8 cellular contexts compared by ENCODE assay signal in genomic region chr10:88989824-88990527, GRCh38. TPM values are rescaled to one million over a fixed set of nuclear protein-coding genes. Genes with fewer than 3 reads are reported as not detected.
DNase-seq lines count a peak whose midpoint lies in the region; ATAC-seq and TF ChIP-seq lines count a peak whose summit lies in the region.

No MANE protein-coding gene starts in this region.

- H3K9ac ChIP-seq in muscle layer of colon (ENCODE audit: low read length) = peak overlapping the region; percentile 86

- H3K27me3 ChIP-seq in muscle layer of colon (ENCODE audit: control insufficient read depth in 1 of 2, insufficient read depth in 2 of 2, low read length in 2 of 2) = no peaks in the 10 kb centered on the region

- H3K36me3 ChIP-seq in muscle layer of colon (ENCODE audit: insufficient read depth, low read length) = no peaks in the 10 kb centered on the region

- H3K4me3 Mint-ChIP-seq in endothelial cell (ENCODE audit: unreplicated experiment) = peak overlapping the region; percentile 94

- H3K27ac ChIP-seq in RWPE1 = peak overlapping the region; percentile 100
- H3K27ac ChIP-seq in muscle layer of colon (ENCODE audit: low read depth, low read length) = peak overlapping the region; percentile 80

- peaks cover 29% of the 10 kb centered on the region for H3K4me1 Mint-ChIP-seq in endothelial cell (ENCODE audit: unreplicated experiment)

- peaks cover 20% of the 10 kb centered on the region for H3K36me3 Mint-ChIP-seq in endothelial cell (ENCODE audit: low read depth, unreplicated experiment)

- H3K9me3 ChIP-seq in muscle layer of colon (ENCODE audit: low read length) = no peaks in the 10 kb centered on the region

- peaks cover 3% of the 10 kb centered on the region for H3K27me3 Mint-ChIP-seq in endothelial cell (ENCODE audit: unreplicated experiment)

- H3K27ac Mint-ChIP-seq in endothelial cell (ENCODE audit: unreplicated experiment) = peak overlapping the region; percentile 61

- ATAC-seq in HG02678 (IDR thresholded peaks at IDR 0.05; ENCODE audit: unreplicated experiment) (peak; percentile 7), HG03025 (IDR thresholded peaks at IDR 0.05; ENCODE audit: low FRiP score, unreplicated experiment) (no peak)

- DNase-seq in GM12864 (ENCODE audit: low read depth) (no peak), RWPE1 (ENCODE audit: low spot score) (peak; percentile 53), endothelial cell (ENCODE audit: low spot score) (no peak), NCI-H446 (lab: John Stamatoyannopoulos, UW) (no peak)
- DNase-seq in stimulated activated CD4-positive, alpha-beta T cell treated with anti-CD3 and anti-CD28 coated beads, Interleukin-2, amount 100 ng/mL, for 24 hours = no peak

- no peaks in the 10 kb centered on the region for H3K9me3 Mint-ChIP-seq in endothelial cell (ENCODE audit: unreplicated experiment)

- TF ChIP-seq CTCF in GM12864 (IDR thresholded peaks at IDR 0.05; ENCODE audit: low read depth, low read length, missing control alignments) (no peak), RWPE1 (conservative IDR thresholded peaks at IDR 0.05; ENCODE audit: low read depth) (no peak), endothelial cell (IDR thresholded peaks at IDR 0.05; ENCODE audit: unreplicated experiment) (no peak)

- peaks cover 31% of the 10 kb centered on the region for H3K4me1 ChIP-seq in muscle layer of colon (ENCODE audit: insufficient read depth, low read length)

- CTCF ChIA-PET in RWPE1 (lab: Yijun Ruan, JAX) = interaction anchor here (0.7 to 2.5 kb wide), 6 partner anchors 55 to 368 kb away, joined by 3 to 11 read pairs (median 4); no protein-coding TSS in a partner anchor

- POLR2A ChIA-PET in RWPE1 (lab: Yijun Ruan, JAX; ENCODE audit: low non-redundant PET) = interaction anchor here (0.5 to 1.1 kb wide), 2 partner anchors 57 to 67 kb away, joined by 3 read pairs; no protein-coding TSS in a partner anchor

- H3K4me3 ChIP-seq in GM12864 (ENCODE audit: low read depth, low read length) (peak overlapping the region; percentile 90), muscle layer of colon (ENCODE audit: low read depth in 1 of 2, low read length in 2 of 2) (peak overlapping the region; percentile 75 to 98)

RNA-seq across cellular contexts. Expression of gene FAS, which starts 0.6 kb away (rescaled TPM):
- total RNA-seq in endothelial cell (ENCODE audit: unreplicated experiment) = 23.0 TPM

RNA-seq across cellular contexts. Expression of gene ACTA2, which starts 37.4 kb away (rescaled TPM):
- total RNA-seq in endothelial cell (ENCODE audit: unreplicated experiment) = 98.5 TPM
